Comparison of ENCODE assay signal across 3 cellular contexts in genomic region chr16:14335297-14335696, GRCh38.
TF ChIP-seq lines count a peak whose summit lies in the region.

No MANE protein-coding gene starts in this region.

TF ChIP-seq in SK-N-SH, 30 proteins besides CTCF, POLR2A, EP300 and RAD21:
- TF ChIP-seq GATA2 (CRISPR knock-in tag; IDR thresholded peaks at IDR 0.05), result no peak
- TF ChIP-seq CHD2 (IDR thresholded peaks at IDR 0.05; ENCODE audit: low read length, partially characterized antibody), result no peak
- TF ChIP-seq USF1 (IDR thresholded peaks at IDR 0.05; ENCODE audit: borderline replicate concordance, low read depth), result 0 out of 2 replicates have a peak, but pooled peaks have one; percentile 20
- TF ChIP-seq MXI1 (IDR thresholded peaks at IDR 0.05; ENCODE audit: low read depth, low read length), result no peak
- no peak for TF ChIP-seq IRF3 (IDR thresholded peaks at IDR 0.05; ENCODE audit: low read depth, low read length)
- TF ChIP-seq POLR2AphosphoS5 (IDR thresholded peaks at IDR 0.05; ENCODE audit: low read depth, low read length), result no peak
TF ChIP-seq in SK-N-SH: peak in this region for 1.

TF ChIP-seq in SK-N-SH treated with all-trans-retinoic acid at 6 μM for 48 hours, 23 proteins besides CTCF, POLR2A, EP300 and RAD21:
- TF ChIP-seq CREB5 (CRISPR knock-in tag; IDR thresholded peaks at IDR 0.05; ENCODE audit: low read depth) (no peak), ARNTL (CRISPR knock-in tag; IDR thresholded peaks at IDR 0.05; ENCODE audit: borderline replicate concordance, low read depth) (no peak), POU6F1 (CRISPR knock-in tag; IDR thresholded peaks at IDR 0.05; ENCODE audit: borderline replicate concordance, low read depth) (no peak), CSDC2 (CRISPR knock-in tag; IDR thresholded peaks at IDR 0.05) (no peak)

TF ChIP-seq in IMR-90, 13 proteins besides CTCF, POLR2A, EP300 and RAD21:
- TF ChIP-seq FOS (IDR thresholded peaks at IDR 0.05; ENCODE audit: low read depth, low read length), result no peak
- peak; percentile 74 for TF ChIP-seq USF2 (IDR thresholded peaks at IDR 0.05; ENCODE audit: low read depth, low read length)
